ENCODE assay signal across 7 cellular contexts in the genomic region with DNA sequence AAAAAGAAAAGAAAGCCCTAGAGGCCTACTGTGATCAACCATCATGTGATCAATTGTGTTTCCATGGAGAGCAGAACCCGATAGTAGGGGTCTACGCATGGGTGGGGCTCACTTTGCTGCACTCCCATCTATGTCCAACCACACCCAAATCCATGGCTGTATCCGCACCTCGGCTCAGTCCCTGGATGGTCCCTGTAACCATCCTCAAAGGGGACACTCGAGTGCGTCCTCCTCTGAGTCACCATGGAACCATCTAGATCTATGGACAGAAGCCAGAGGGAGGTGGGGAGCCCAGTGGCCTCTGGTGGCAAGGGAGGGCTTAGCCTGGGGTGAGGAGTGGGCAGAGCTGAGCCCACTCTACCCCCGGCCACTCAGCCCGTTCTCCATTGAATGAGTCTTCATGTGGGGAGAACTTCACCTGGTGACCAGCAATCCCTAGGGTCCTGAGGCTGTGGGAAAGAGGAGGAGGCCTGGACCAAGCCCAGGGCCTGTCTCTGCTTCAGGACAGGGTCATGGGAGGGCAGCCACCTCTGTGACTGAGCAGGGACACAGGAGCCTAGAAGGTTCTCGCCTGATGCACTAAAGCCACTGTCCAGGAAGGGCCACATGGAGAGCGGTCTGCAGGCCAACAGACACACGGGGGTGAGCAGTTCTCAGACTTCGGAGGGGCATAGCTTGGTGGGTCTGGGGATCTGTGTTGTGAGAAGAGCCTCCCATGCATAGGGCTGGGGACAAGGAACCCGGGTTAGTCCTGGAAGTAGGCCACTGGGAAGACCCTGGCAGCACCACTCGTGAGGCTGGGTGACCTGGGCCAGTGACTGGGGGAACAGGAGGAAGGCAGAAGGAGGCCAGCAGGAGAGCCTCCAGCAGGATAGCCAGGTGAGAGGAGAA. TPM values are rescaled to one million over a fixed set of nuclear protein-coding genes. Genes with fewer than 3 reads are reported as not detected.
DNase-seq lines count a peak whose midpoint lies in the region; ATAC-seq and TF ChIP-seq lines count a peak whose summit lies in the region.

No MANE protein-coding gene starts in this region.

- H3K27me3 ChIP-seq in HUES64 (ENCODE audit: insufficient read depth, low read length), result peaks cover 76% of the 10 kb centered on the region
- H3K27me3 ChIP-seq in smooth muscle cell (ENCODE audit: low read depth), result peaks cover 42% of the 10 kb centered on the region

- H3K9ac ChIP-seq in HUES64 (ENCODE audit: low read depth, low read length) (no peak overlapping the region), smooth muscle cell (ENCODE audit: low read depth) (no peak overlapping the region)

- no peaks in the 10 kb centered on the region for H4K20me1 ChIP-seq in smooth muscle cell (ENCODE audit: low read depth)

- H3K79me2 ChIP-seq in smooth muscle cell (ENCODE audit: low read depth), result no peaks in the 10 kb centered on the region

- H3K36me3 ChIP-seq in HUES64 (ENCODE audit: insufficient read depth, low read length) (no peaks in the 10 kb centered on the region), smooth muscle cell (ENCODE audit: low read depth) (no peaks in the 10 kb centered on the region)

- no peak for TF ChIP-seq CTCF in smooth muscle cell (IDR thresholded peaks at IDR 0.05; ENCODE audit: borderline replicate concordance, insufficient read depth, poor library complexity, severe bottlenecking)

- H3K4me1 ChIP-seq in HUES64 (ENCODE audit: insufficient read depth, low read length), result no peaks in the 10 kb centered on the region
- H3K4me1 ChIP-seq in smooth muscle cell (ENCODE audit: low read depth), result no peaks in the 10 kb centered on the region

- H3K4me2 ChIP-seq in smooth muscle cell, result peak overlapping the region; percentile 89

- ATAC-seq in GM19452 (IDR thresholded peaks at IDR 0.05; ENCODE audit: unreplicated experiment) (no peak), HG03469 (IDR thresholded peaks at IDR 0.05; ENCODE audit: unreplicated experiment) (no peak), GM19467 (IDR thresholded peaks at IDR 0.05; ENCODE audit: unreplicated experiment) (no peak)

- no peaks in the 10 kb centered on the region for H3F3A ChIP-seq in smooth muscle cell (ENCODE audit: low read depth)

- H3K4me3 ChIP-seq in HUES64 (ENCODE audit: low read length), result peak overlapping the region; percentile 88
- H3K4me3 ChIP-seq in iPS-18c (ENCODE audit: insufficient read depth, low read depth, low read length), result peak overlapping the region; percentile 81; the same call in 1 of the 2 replicates
- H3K4me3 ChIP-seq in smooth muscle cell, result peak overlapping the region; percentile 62

- peak overlapping the region; percentile 80 for H2AFZ ChIP-seq in smooth muscle cell (ENCODE audit: low read depth)

- H3K9me3 ChIP-seq in HUES64 (ENCODE audit: insufficient read depth, low read depth, low read length) (no peaks in the 10 kb centered on the region), iPS-18c (ENCODE audit: control insufficient read depth, insufficient read depth, low read length) (no peaks in the 10 kb centered on the region), smooth muscle cell (replicated peaks; ENCODE audit: low read depth) (no peaks in the 10 kb centered on the region)

- peak; percentile 23 to 26 for DNase-seq in activated T-cell treated with anti-CD3 and anti-CD28 coated beads, Interleukin-2, amount 50 U/mL, for 48 hours
- DNase-seq in smooth muscle cell (lab: John Stamatoyannopoulos, UW; ENCODE audit: unreplicated experiment), result no peak

- no peak overlapping the region for H3K27ac ChIP-seq in HUES64 (ENCODE audit: low read depth, low read length)
- no peak overlapping the region for H3K27ac ChIP-seq in smooth muscle cell (ENCODE audit: low read depth)

- 70% methylated on average over 14 of the region's 14 CpGs for WGBS in HUES64
- WGBS in smooth muscle cell (ENCODE audit: low lambda C conversion rate), result 68% methylated on average over 14 of the region's 14 CpGs

RNA-seq across cellular contexts. Expression of a gene that starts 19.3 kb away (rescaled TPM):
- not detected for polyA plus RNA-seq in HUES64 (2013, experiment 1 of 2)
- not detected for polyA plus RNA-seq in HUES64 (2013, experiment 2 of 2)
- total RNA-seq in smooth muscle cell, result 1.4 and 3.6 TPM in 2 replicates
- 0.23 and 0.85 TPM in 2 replicates for polyA plus RNA-seq in smooth muscle cell

RNA-seq across cellular contexts. Expression of a gene that starts 42.3 kb away (rescaled TPM):
- 0.20 TPM for polyA plus RNA-seq in HUES64 (2013, experiment 1 of 2)
- polyA plus RNA-seq in HUES64 (2013, experiment 2 of 2), result 0.76 TPM
- total RNA-seq in smooth muscle cell, result 0.72 and 1.5 TPM in 2 replicates
- polyA plus RNA-seq in smooth muscle cell, result 1.5 and 1.7 TPM in 2 replicates
